In genomic region chr19:42501243-42501642, GRCh38 we compare ENCODE assay signal across 10 cellular contexts. TPM values are rescaled to one million over a fixed set of nuclear protein-coding genes. Genes with fewer than 3 reads are reported as not detected.
DNase-seq lines count a peak whose midpoint lies in the region; ATAC-seq and TF ChIP-seq lines count a peak whose summit lies in the region.
"Not testable (repeated sequence)": the region's sequence is repeated elsewhere in the genome, so short reads cannot be mapped to it uniquely, and the experiment has no call there.
"Had no signal": no experiment of that assay in that cellular context is flagged by ENCODE, and none has a peak within 500 bp of the region (broad histone marks: within the 10 kb centered on the region; RNA-seq: fewer than 3 reads in every experiment).

No MANE protein-coding gene starts in this region.

- POLR2A ChIA-PET in HEK293 (lab: Yijun Ruan, JAX); WTC11 (lab: Charles Lee): not testable (repeated sequence)

- CTCF ChIA-PET in HEK293 (lab: Yijun Ruan, JAX) = interaction anchor here (0.6 to 1.9 kb wide), 3 partner anchors 51 to 397 kb away, joined by 3 to 8 read pairs (median 5); no protein-coding TSS in a partner anchor
- CTCF ChIA-PET in WTC11 (lab: Charles Lee) = not testable (repeated sequence)
- CTCF ChIA-PET in activated CD8-positive, alpha-beta memory T cell treated with anti-CD3 and anti-CD28 coated beads, Interleukin-2, amount 10 ng/mL, durations not matched to agents 7 days and 5 days (lab: Charles Lee) = interaction anchor here (1.0 to 2.5 kb wide), 4 partner anchors 14 to 63 kb away, joined by 3 to 10 read pairs (median 8); partner anchors contain the start of gene CEACAM1
- CTCF ChIA-PET in activated naive CD4-positive, alpha-beta T cell treated with anti-CD3 and anti-CD28 coated beads, Interleukin-2, amount 10 ng/mL, durations not matched to agents 7 days and 5 days (lab: Charles Lee) = interaction anchor here (1.5 kb wide), 1 partner anchor 50 kb away, joined by 4 read pairs; no protein-coding TSS in a partner anchor

- H3K4me1 ChIP-seq in HEK293 (ENCODE audit: control insufficient read depth, insufficient read depth, low read length) = not testable (repeated sequence)

- TF ChIP-seq CTCF in HEK293 (tag by site-specific recombination; IDR thresholded peaks at IDR 0.05); WTC11 (IDR thresholded peaks at IDR 0.05): not testable (repeated sequence)

- H3K9me3 ChIP-seq in HEK293 (ENCODE audit: control insufficient read depth, insufficient read depth, low read depth, low read length) = not testable (repeated sequence)

- H3K4me3 Mint-ChIP-seq in WTC11; activated CD8-positive, alpha-beta memory T cell treated with anti-CD3 and anti-CD28 coated beads, Interleukin-2, amount 10 ng/mL, durations not matched to agents 7 days and 5 days; activated naive CD4-positive, alpha-beta T cell treated with anti-CD3 and anti-CD28 coated beads, Interleukin-2, amount 10 ng/mL, durations not matched to agents 7 days and 5 days: not testable (repeated sequence)
- H3K4me3 Mint-ChIP-seq in stimulated activated effector memory CD8-positive, alpha-beta T cell treated with anti-CD3 and anti-CD28 coated beads, Interleukin-12 subunit alpha, Interleukin-12 subunit beta, amount 100 ng/mL, for 72 hours = peak overlapping the region; percentile 6

- not testable (repeated sequence) for H3K27ac ChIP-seq in HEK293 (ENCODE audit: extremely low read depth, low read depth, low read length)

- not testable (repeated sequence) for H3K27ac Mint-ChIP-seq in WTC11
- peak overlapping the region; percentile 59 for H3K27ac Mint-ChIP-seq in activated CD8-positive, alpha-beta memory T cell treated with anti-CD3 and anti-CD28 coated beads, Interleukin-2, amount 10 ng/mL, durations not matched to agents 7 days and 5 days
- peak overlapping the region; percentile 64 for H3K27ac Mint-ChIP-seq in activated naive CD4-positive, alpha-beta T cell treated with anti-CD3 and anti-CD28 coated beads, Interleukin-2, amount 10 ng/mL, durations not matched to agents 7 days and 5 days
- H3K27ac Mint-ChIP-seq in stimulated activated effector memory CD8-positive, alpha-beta T cell treated with anti-CD3 and anti-CD28 coated beads, Interleukin-12 subunit alpha, Interleukin-12 subunit beta, amount 100 ng/mL, for 72 hours = peak overlapping the region; percentile 48

- not testable (repeated sequence) for DNase-seq in WTC11 (ENCODE audit: low spot score); activated naive CD4-positive, alpha-beta T cell treated with anti-CD3 and anti-CD28 coated beads, Interleukin-2, amount 10 ng/mL, durations not matched to agents 7 days and 5 days; stimulated activated effector memory CD8-positive, alpha-beta T cell treated with anti-CD3 and anti-CD28 coated beads, Interleukin-12 subunit alpha, Interleukin-12 subunit beta, amount 100 ng/mL, for 72 hours (ENCODE audit: low spot score in 2 of 2)
- DNase-seq in activated CD8-positive, alpha-beta memory T cell treated with anti-CD3 and anti-CD28 coated beads, Interleukin-2, amount 10 ng/mL, durations not matched to agents 7 days and 5 days = peak; percentile 21
- DNase-seq in ecto neural progenitor cell (ENCODE audit: low spot score) = peak; percentile 6

- H3K4me1 Mint-ChIP-seq in WTC11 = peaks cover 36% of the 10 kb centered on the region
- peaks cover 58% of the 10 kb centered on the region for H3K4me1 Mint-ChIP-seq in activated CD8-positive, alpha-beta memory T cell treated with anti-CD3 and anti-CD28 coated beads, Interleukin-2, amount 10 ng/mL, durations not matched to agents 7 days and 5 days
- H3K4me1 Mint-ChIP-seq in activated naive CD4-positive, alpha-beta T cell treated with anti-CD3 and anti-CD28 coated beads, Interleukin-2, amount 10 ng/mL, durations not matched to agents 7 days and 5 days = peaks cover 65% of the 10 kb centered on the region
- peaks cover 20% of the 10 kb centered on the region for H3K4me1 Mint-ChIP-seq in stimulated activated effector memory CD8-positive, alpha-beta T cell treated with anti-CD3 and anti-CD28 coated beads, Interleukin-12 subunit alpha, Interleukin-12 subunit beta, amount 100 ng/mL, for 72 hours

- not testable (repeated sequence) for H3K36me3 Mint-ChIP-seq in WTC11; activated naive CD4-positive, alpha-beta T cell treated with anti-CD3 and anti-CD28 coated beads, Interleukin-2, amount 10 ng/mL, durations not matched to agents 7 days and 5 days; stimulated activated effector memory CD8-positive, alpha-beta T cell treated with anti-CD3 and anti-CD28 coated beads, Interleukin-12 subunit alpha, Interleukin-12 subunit beta, amount 100 ng/mL, for 72 hours
- peaks cover 11% of the 10 kb centered on the region for H3K36me3 Mint-ChIP-seq in activated CD8-positive, alpha-beta memory T cell treated with anti-CD3 and anti-CD28 coated beads, Interleukin-2, amount 10 ng/mL, durations not matched to agents 7 days and 5 days

- ATAC-seq in WTC11; activated CD8-positive, alpha-beta memory T cell treated with anti-CD3 and anti-CD28 coated beads, Interleukin-2, amount 10 ng/mL, durations not matched to agents 7 days and 5 days; stimulated activated effector memory CD8-positive, alpha-beta T cell treated with anti-CD3 and anti-CD28 coated beads, Interleukin-12 subunit alpha, Interleukin-12 subunit beta, amount 100 ng/mL, for 72 hours: not testable (repeated sequence)

- H3K9me3 Mint-ChIP-seq in WTC11; activated CD8-positive, alpha-beta memory T cell treated with anti-CD3 and anti-CD28 coated beads, Interleukin-2, amount 10 ng/mL, durations not matched to agents 7 days and 5 days (ENCODE audit: low read depth); activated naive CD4-positive, alpha-beta T cell treated with anti-CD3 and anti-CD28 coated beads, Interleukin-2, amount 10 ng/mL, durations not matched to agents 7 days and 5 days; stimulated activated effector memory CD8-positive, alpha-beta T cell treated with anti-CD3 and anti-CD28 coated beads, Interleukin-12 subunit alpha, Interleukin-12 subunit beta, amount 100 ng/mL, for 72 hours: not testable (repeated sequence)

- not testable (repeated sequence) for H3K36me3 ChIP-seq in HEK293 (ENCODE audit: control insufficient read depth in 2 of 2, insufficient read depth in 1 of 2, low read length in 2 of 2)

- H3K27me3 Mint-ChIP-seq in WTC11 (ENCODE audit: low read depth); activated CD8-positive, alpha-beta memory T cell treated with anti-CD3 and anti-CD28 coated beads, Interleukin-2, amount 10 ng/mL, durations not matched to agents 7 days and 5 days; activated naive CD4-positive, alpha-beta T cell treated with anti-CD3 and anti-CD28 coated beads, Interleukin-2, amount 10 ng/mL, durations not matched to agents 7 days and 5 days: not testable (repeated sequence)

- not testable (repeated sequence) for H3K4me3 ChIP-seq in HEK293 (ENCODE audit: low read depth, low read length)

TF ChIP-seq in HEK293, 187 proteins besides CTCF, POLR2A, EP300 and RAD21:
- peak; percentile 93 for TF ChIP-seq ZNF121 (tag by site-specific recombination; IDR thresholded peaks at IDR 0.05)
TF ChIP-seq in HEK293: peak in this region for 1; not testable (repeated sequence) for 186.

TF ChIP-seq in WTC11, 78 proteins besides CTCF, POLR2A, EP300 and RAD21:
- TF ChIP-seq ZNF121 (CRISPR knock-in tag; IDR thresholded peaks at IDR 0.05) = peak; percentile 79; the same call in 1 of the 2 replicates

RNA-seq across cellular contexts. Expression of gene CEACAM1, which starts 27.0 kb away (rescaled TPM):
- total RNA-seq in WTC11 (2021) = 0.82 to 2.0 TPM (median 1.2 TPM) in 3 replicates
- total RNA-seq in activated CD8-positive, alpha-beta memory T cell treated with anti-CD3 and anti-CD28 coated beads, Interleukin-2, amount 10 ng/mL, durations not matched to agents 7 days and 5 days = 10 to 100 TPM; 30.0 to 37.0 TPM

RNA-seq across cellular contexts. Expression of gene CXCL17, which starts 58.5 kb away (rescaled TPM):
- not detected in 3 replicates for total RNA-seq in WTC11 (2021)
- not detected for total RNA-seq in activated CD8-positive, alpha-beta memory T cell treated with anti-CD3 and anti-CD28 coated beads, Interleukin-2, amount 10 ng/mL, durations not matched to agents 7 days and 5 days
- total RNA-seq: A172; B cell; CD4-positive, alpha-beta T cell; CD8-positive, alpha-beta T cell had no signal

Comparison
In these comparisons a context has a peak if more than half of its experiments do, and no peak if none do; other contexts are left out.
1. RNA of gene CEACAM1, which starts 27.0 kb away (total RNA-seq): 30.0 to 37.0 TPM in activated CD8-positive, alpha-beta memory T cell treated with anti-CD3 and anti-CD28 coated beads, Interleukin-2, amount 10 ng/mL, durations not matched to agents 7 days and 5 days; 0.82 to 2.0 TPM in WTC11; every median in the first group is over 10 times any median in the second.